Comparison of ENCODE assay signal across 12 cellular contexts in the genomic region with DNA sequence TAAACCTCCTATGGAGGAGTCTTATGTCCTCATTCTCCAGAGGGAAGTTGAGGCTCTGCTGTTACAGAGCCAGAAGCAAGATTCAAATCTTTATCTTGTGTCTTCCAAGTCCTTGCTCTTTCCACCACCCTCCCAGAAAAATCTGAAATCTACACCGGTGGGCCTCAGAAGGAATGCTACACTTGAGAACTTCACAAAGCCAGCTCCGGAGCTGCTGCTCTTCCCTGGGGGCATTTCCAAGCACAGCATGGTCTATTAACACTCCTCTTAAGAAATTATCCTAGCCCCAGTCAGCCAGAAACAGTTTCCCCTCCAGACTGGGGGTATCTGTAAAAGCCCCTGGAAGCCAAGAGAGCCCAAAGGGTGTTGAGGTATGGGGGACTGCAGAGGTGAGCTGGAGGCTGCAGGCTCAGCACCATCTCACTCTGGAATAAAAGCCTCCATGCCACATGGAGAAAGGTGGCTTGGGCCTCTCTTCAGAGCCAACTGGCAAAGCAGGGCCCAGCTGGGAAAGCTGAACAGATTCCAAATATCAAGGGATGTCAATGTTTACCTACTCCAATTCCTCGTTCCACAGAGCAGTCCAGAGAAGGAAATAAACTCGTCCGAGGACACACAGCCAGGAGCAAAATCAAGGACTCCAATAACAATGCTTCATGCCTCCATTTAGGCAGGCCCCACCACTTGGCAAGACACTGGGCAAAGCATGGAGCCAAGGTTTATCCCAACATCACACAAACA. TPM values are rescaled to one million over a fixed set of nuclear protein-coding genes. Genes with fewer than 3 reads are reported as not detected.
A peak's percentile ranks its signal among the peaks of the same experiment; 100 is the strongest.
DNase-seq lines count a peak whose midpoint lies in the region; ATAC-seq lines count a peak whose summit lies in the region.
"Had no signal": no experiment of that assay in that cellular context is flagged by ENCODE, and none has a peak within 500 bp of the region (broad histone marks: within the 10 kb centered on the region; RNA-seq: fewer than 3 reads in every experiment).

No MANE protein-coding gene starts in this region.

- H3K9me3 ChIP-seq in HAP-1 (no peaks in the 10 kb centered on the region), SK-N-MC (ENCODE audit: low read depth, low read length) (no peaks in the 10 kb centered on the region), esophagus (ENCODE audit: control insufficient read depth in 2 of 2, insufficient read depth in 1 of 2, low read depth in 1 of 2, low read length in 1 of 2) (no peaks in the 10 kb centered on the region), skeletal muscle tissue (ENCODE audit: control insufficient read depth in 3 of 3, low read length in 3 of 3) (no peaks in the 10 kb centered on the region)

- H3K4me1 ChIP-seq in HAP-1 = peaks cover 12% of the 10 kb centered on the region
- H3K4me1 ChIP-seq in esophagus (ENCODE audit: control insufficient read depth in 2 of 2, insufficient read depth in 2 of 2, low read length in 1 of 2) = peaks cover 53 to 66% of the 10 kb centered on the region in 2 donors
- H3K4me1 ChIP-seq in skeletal muscle tissue (ENCODE audit: control insufficient read depth in 3 of 3, insufficient read depth in 3 of 3, low read length in 3 of 3) = peaks cover 91 to 95% (median 94%) of the 10 kb centered on the region in 3 donors

- H3K4me3 ChIP-seq in HAP-1 (no peak overlapping the region), SK-N-MC (peak overlapping the region; percentile 68), esophagus (ENCODE audit: low read depth in 1 of 2, low read length in 2 of 2) (no peak overlapping the region), skeletal muscle tissue (ENCODE audit: low read length in 3 of 3) (peak overlapping the region in 1 of 3 donors; percentile 24)

- peak overlapping the region; percentile 30 for H3K9ac ChIP-seq in SK-N-MC (ENCODE audit: insufficient read length)
- peak overlapping the region in 1 of 3 donors; percentile 45 for H3K9ac ChIP-seq in skeletal muscle tissue (ENCODE audit: low read depth in 1 of 3, low read length in 3 of 3)

- DNase-seq in HAP-1 (ENCODE audit: low spot score in 2 of 2) (peak; percentile 42 to 46), SK-N-MC (ENCODE audit: low read depth, low spot score) (peak; percentile 81), DMS53 (lab: John Stamatoyannopoulos, UW) (no peak)
- DNase-seq: GDM1; kidney; NCI-H524 treated with DMSO at 0.1 percent for 48 hours; stimulated activated CD4-positive, alpha-beta T cell treated with anti-CD3 and anti-CD28 coated beads, Interleukin-2, amount 100 ng/mL, for 48 hours had no signal

- no peaks in the 10 kb centered on the region for H3K27me3 ChIP-seq in HAP-1 (ENCODE audit: low read depth)
- H3K27me3 ChIP-seq in esophagus (ENCODE audit: control insufficient read depth in 1 of 2, insufficient read depth in 2 of 2, low read length in 2 of 2) = no peaks in the 10 kb centered on the region
- no peaks in the 10 kb centered on the region for H3K27me3 ChIP-seq in skeletal muscle tissue (ENCODE audit: control insufficient read depth in 3 of 3, insufficient read depth in 3 of 3, low read length in 3 of 3)

- ATAC-seq in HG03045 (IDR thresholded peaks at IDR 0.05; ENCODE audit: unreplicated experiment) (no peak), HG02970 (IDR thresholded peaks at IDR 0.05; ENCODE audit: low FRiP score, unreplicated experiment) (no peak)
- ATAC-seq: activated CD4-positive, CD25-positive, alpha-beta regulatory T cell treated with anti-CD3 and anti-CD28 coated beads, Interleukin-2, amount 50 U/mL, for 24 hours had no signal

- in situ Hi-C loops in HAP-1 (cut with MboI; ENCODE audit: low sequenced_read_pairs) = no loop called here

- 21 to 35% methylated on average over 5 of the region's 5 CpGs for WGBS in esophagus, 2 donors

- H3K36me3 ChIP-seq in HAP-1 (replicated peaks) = 0 out of 2 replicates have a peak, but pooled peaks cover 3% of the 10 kb centered on the region
- H3K36me3 ChIP-seq in SK-N-MC (ENCODE audit: insufficient read depth, low read length) = no peaks in the 10 kb centered on the region
- no peaks in the 10 kb centered on the region for H3K36me3 ChIP-seq in esophagus (ENCODE audit: control insufficient read depth in 2 of 2, insufficient read depth in 2 of 2, low read length in 1 of 2)
- peaks cover 0 to 3% (median 0%) of the 10 kb centered on the region in 3 donors for H3K36me3 ChIP-seq in skeletal muscle tissue (ENCODE audit: control insufficient read depth in 3 of 3, insufficient read depth in 3 of 3, low read length in 3 of 3)

- H3K27ac ChIP-seq in SK-N-MC (peak overlapping the region; percentile 95), esophagus (ENCODE audit: low read depth in 2 of 2, low read length in 1 of 2) (peak overlapping the region; percentile 45 to 98), skeletal muscle tissue (ENCODE audit: low read depth, low read length) (peak overlapping the region; percentile 89)

RNA-seq across cellular contexts. Expression of a gene that starts 36.1 kb away (rescaled TPM):
- 10 to 100 TPM; 12.7 to 13.2 TPM for polyA plus RNA-seq in esophagus
- total RNA-seq in skeletal muscle tissue = 15.1 TPM
